Comparison of ENCODE assay signal across 29 cellular contexts in genomic region chr3:48214225-48214624, GRCh38. TPM values are rescaled to one million over a fixed set of nuclear protein-coding genes. Genes with fewer than 3 reads are reported as not detected.
"Had no signal": no experiment of that assay in that cellular context is flagged by ENCODE, and none has a peak within 500 bp of the region (broad histone marks: within the 10 kb centered on the region; RNA-seq: fewer than 3 reads in every experiment).

No MANE protein-coding gene starts in this region.

- H3K36me3 Mint-ChIP-seq: naive thymus-derived CD4-positive, alpha-beta T cell; natural killer cell; stimulated activated memory B cell treated with anti-CD40 and anti-IgM and Interleukin-4, amounts not matched to agents 10 μg/mL and 1 μg/mL and 100 μg/mL, for 72 hours had no signal

- H3K27me3 Mint-ChIP-seq: stimulated activated memory B cell treated with anti-CD40 and anti-IgM and Interleukin-4, amounts not matched to agents 10 μg/mL and 1 μg/mL and 100 μg/mL, for 72 hours; stimulated activated naive CD8-positive, alpha-beta T cell treated with anti-CD3 and anti-CD28 coated beads, Interleukin-15, amount 100 ng/mL, for 72 hours had no signal

- H3K27ac ChIP-seq: neural progenitor cell, parathyroid adenoma, psoas muscle, skin epidermis had no signal

- H3K9ac ChIP-seq: neural progenitor cell, parathyroid adenoma had no signal

- H3K9me3 ChIP-seq: ovary, psoas muscle, spleen, suprapubic skin, testis, tibial nerve, upper lobe of left lung had no signal

- H3K4me2 ChIP-seq: neural progenitor cell, smooth muscle cell had no signal

- H3K4me3 Mint-ChIP-seq: naive thymus-derived CD4-positive, alpha-beta T cell; natural killer cell; nephron; neural progenitor cell; stimulated activated memory B cell treated with anti-CD40 and anti-IgM and Interleukin-4, amounts not matched to agents 10 μg/mL and 1 μg/mL and 100 μg/mL, for 72 hours; stimulated activated naive CD8-positive, alpha-beta T cell treated with anti-CD3 and anti-CD28 coated beads, Interleukin-15, amount 100 ng/mL, for 72 hours had no signal

- H3K79me2 ChIP-seq: parathyroid adenoma had no signal

- H3K27me3 ChIP-seq: neural progenitor cell, ovary, spleen, suprapubic skin, testis, tibial nerve, upper lobe of left lung had no signal

- H3K4me1 ChIP-seq: parathyroid adenoma had no signal

- DNase-seq: naive thymus-derived CD4-positive, alpha-beta T cell; natural killer cell; occipital lobe; posterior cingulate gyrus; spleen; stimulated activated CD4-positive, alpha-beta T cell treated with anti-CD3 and anti-CD28 coated beads, Interleukin-12 subunit alpha, Interleukin-12 subunit beta, amount 100 ng/mL, for 4 hours; stimulated activated CD4-positive, alpha-beta T cell treated with anti-CD3 and anti-CD28 coated beads, Interleukin-1b, Interleukin-23, amount 100 ng/mL, for 48 hours; stimulated activated CD4-positive, alpha-beta T cell treated with anti-CD3 and anti-CD28 coated beads, Interleukin-4, amount 100 ng/mL, for 1 hour; stimulated activated CD4-positive, alpha-beta T cell treated with anti-CD3 and anti-CD28 coated beads, Interleukin-4, amount 100 ng/mL, for 4 hours; stimulated activated CD8-positive, alpha-beta memory T cell treated with anti-CD3 and anti-CD28 coated beads, Interleukin-4, amount 100 ng/mL, for 48 hours; stimulated activated naive CD4-positive, alpha-beta T cell; stimulated activated naive CD8-positive, alpha-beta T cell treated with anti-CD3 and anti-CD28 coated beads, Interleukin-15, amount 100 ng/mL, for 72 hours; stimulated activated naive CD8-positive, alpha-beta T cell treated with anti-CD3 and anti-CD28 coated beads, Interleukin-15, Interleukin-2, amounts not matched to agents 100 U/mL and 50 U/mL, for 24 hours; trophoblast cell had no signal

- H3K4me3 ChIP-seq: neural progenitor cell, ovary, psoas muscle, skin epidermis, smooth muscle cell, spleen, suprapubic skin, testis, tibial nerve, upper lobe of left lung had no signal

- H3K4me1 Mint-ChIP-seq: naive thymus-derived CD4-positive, alpha-beta T cell; natural killer cell; stimulated activated memory B cell treated with anti-CD40 and anti-IgM and Interleukin-4, amounts not matched to agents 10 μg/mL and 1 μg/mL and 100 μg/mL, for 72 hours; stimulated activated naive CD8-positive, alpha-beta T cell treated with anti-CD3 and anti-CD28 coated beads, Interleukin-15, amount 100 ng/mL, for 72 hours had no signal

- H2AFZ ChIP-seq: neural progenitor cell, parathyroid adenoma had no signal

- ATAC-seq: naive thymus-derived CD4-positive, alpha-beta T cell; natural killer cell; stimulated activated memory B cell treated with anti-CD40 and anti-IgM and Interleukin-4, amounts not matched to agents 10 μg/mL and 1 μg/mL and 100 μg/mL, for 72 hours; stimulated activated naive CD8-positive, alpha-beta T cell treated with anti-CD3 and anti-CD28 coated beads, Interleukin-15, amount 100 ng/mL, for 72 hours; stimulated activated naive CD8-positive, alpha-beta T cell treated with anti-CD3 and anti-CD28 coated beads, Interleukin-15, Interleukin-2, amounts not matched to agents 100 U/mL and 50 U/mL, for 24 hours had no signal

- H3K9me3 Mint-ChIP-seq: natural killer cell; stimulated activated memory B cell treated with anti-CD40 and anti-IgM and Interleukin-4, amounts not matched to agents 10 μg/mL and 1 μg/mL and 100 μg/mL, for 72 hours; stimulated activated naive CD8-positive, alpha-beta T cell treated with anti-CD3 and anti-CD28 coated beads, Interleukin-15, amount 100 ng/mL, for 72 hours had no signal

- FAIRE-seq: urothelium cell line had no signal

- H3K27ac Mint-ChIP-seq: naive thymus-derived CD4-positive, alpha-beta T cell; natural killer cell; neural progenitor cell; progenitor cell of endocrine pancreas; stimulated activated memory B cell treated with anti-CD40 and anti-IgM and Interleukin-4, amounts not matched to agents 10 μg/mL and 1 μg/mL and 100 μg/mL, for 72 hours; stimulated activated naive CD8-positive, alpha-beta T cell treated with anti-CD3 and anti-CD28 coated beads, Interleukin-15, amount 100 ng/mL, for 72 hours had no signal

- H3K36me3 ChIP-seq: neural progenitor cell, ovary, spleen, suprapubic skin, tibial nerve, upper lobe of left lung had no signal

RNA-seq across cellular contexts. Expression of gene CAMP, which starts 9.1 kb away (rescaled TPM):
- total RNA-seq: natural killer cell, occipital lobe, progenitor cell of endocrine pancreas, smooth muscle cell, suprapubic skin had no signal
- polyA plus RNA-seq: naive thymus-derived CD4-positive, alpha-beta T cell; neural cell; smooth muscle cell had no signal

RNA-seq across cellular contexts. Expression of gene CDC25A, which starts 26.0 kb away (rescaled TPM):
- polyA plus RNA-seq: naive thymus-derived CD4-positive, alpha-beta T cell had no signal
